Comparison of ENCODE assay signal across 40 cellular contexts in genomic region chr1:207045466-207045865, GRCh38. TPM values are rescaled to one million over a fixed set of nuclear protein-coding genes. Genes with fewer than 3 reads are reported as not detected.
DNase-seq lines count a peak whose midpoint lies in the region; ATAC-seq, FAIRE-seq and TF ChIP-seq lines count a peak whose summit lies in the region.
"Had no signal": no experiment of that assay in that cellular context is flagged by ENCODE, and none has a peak within 500 bp of the region (broad histone marks: within the 10 kb centered on the region; RNA-seq: fewer than 3 reads in every experiment).

No MANE protein-coding gene starts in this region.

- POLR2A ChIA-PET in HepG2 (lab: Yijun Ruan, JAX), result no interaction called here

- BruUV-seq in HepG2 (replicated peaks; lab: Mats Ljungman, UMichigan), result no TSS peak

- TF ChIP-seq RAD21 in HepG2 (CRISPR knock-in tag; IDR thresholded peaks at IDR 0.05), result no peak

- no peak overlapping the region for H3K9ac ChIP-seq in HepG2 (ENCODE audit: insufficient read depth, low read depth, low read length)

- peaks cover 52% of the 10 kb centered on the region for H3K79me2 ChIP-seq in HepG2 (ENCODE audit: insufficient read depth, low read length)

- H3K4me3 ChIP-seq in HepG2 (replicated peaks in 1 of 3; ENCODE audit: insufficient read depth in 1 of 3, low read depth in 2 of 3, low read length in 3 of 3), result no peak overlapping the region
- no peak overlapping the region for H3K4me3 ChIP-seq in right lobe of liver
- H3K4me3 ChIP-seq: ascending aorta, colonic mucosa, GM23338, left lung, neural progenitor cell, right atrium auricular region, SK-N-MC, spleen, thoracic aorta, uterus had no signal

- H3K4me1 ChIP-seq in HepG2 (ENCODE audit: insufficient read depth, low read length) (peaks cover 72% of the 10 kb centered on the region), right lobe of liver (peaks cover 0 to 17% (median 0%) of the 10 kb centered on the region in 4 donors)

- CTCF ChIA-PET in HepG2 (lab: Yijun Ruan, JAX; ENCODE audit: low intra/inter-chr PET ratio, low total read pairs), result no interaction called here

- peaks cover 10% of the 10 kb centered on the region for H3K36me3 Mint-ChIP-seq in type B pancreatic cell

- TF ChIP-seq CTCF in HepG2 (CRISPR knock-in tag; IDR thresholded peaks at IDR 0.05) (no peak), right lobe of liver (IDR thresholded peaks at IDR 0.05) (no peak), type B pancreatic cell (conservative IDR thresholded peaks at IDR 0.05) (no peak)

- peaks cover 36% of the 10 kb centered on the region for H3K4me1 Mint-ChIP-seq in type B pancreatic cell (ENCODE audit: unreplicated experiment)

- no peaks in the 10 kb centered on the region for H3K27me3 Mint-ChIP-seq in type B pancreatic cell
- H3K27me3 Mint-ChIP-seq: activated CD8-positive, alpha-beta memory T cell treated with anti-CD3 and anti-CD28 coated beads, Interleukin-2, amount 10 ng/mL, durations not matched to agents 7 days and 5 days; activated naive CD8-positive, alpha-beta T cell treated with anti-CD3 and anti-CD28 coated beads, Interleukin-2, amount 10 ng/mL, durations not matched to agents 7 days and 5 days; IgD-negative memory B cell; stimulated activated naive CD8-positive, alpha-beta T cell treated with anti-CD3 and anti-CD28 coated beads, Interleukin-15, Interleukin-2, amounts not matched to agents 100 ng/mL and 50 ng/mL, for 24 hours had no signal

- no peak for ATAC-seq in HepG2
- ATAC-seq in right lobe of liver, result no peak
- ATAC-seq in HG03469 (IDR thresholded peaks at IDR 0.05; ENCODE audit: unreplicated experiment), result no peak
- ATAC-seq: activated CD4-positive, CD25-positive, alpha-beta regulatory T cell treated with anti-CD3 and anti-CD28 coated beads, Interleukin-2, amount 50 U/mL, for 24 hours; activated CD8-positive, alpha-beta memory T cell treated with anti-CD3 and anti-CD28 coated beads, Interleukin-2, amount 10 ng/mL, durations not matched to agents 7 days and 5 days; activated T-cell treated with anti-CD3 and anti-CD28 coated beads, Interleukin-2, amount 50 U/mL, for 4 hours; GM23338; left lung had no signal

- H3K27ac Mint-ChIP-seq in type B pancreatic cell, result peak overlapping the region; percentile 29
- H3K27ac Mint-ChIP-seq: activated CD8-positive, alpha-beta memory T cell treated with anti-CD3 and anti-CD28 coated beads, Interleukin-2, amount 10 ng/mL, durations not matched to agents 7 days and 5 days; activated naive CD8-positive, alpha-beta T cell treated with anti-CD3 and anti-CD28 coated beads, Interleukin-2, amount 10 ng/mL, durations not matched to agents 7 days and 5 days; CD4-positive, CD25-positive, alpha-beta regulatory T cell; GM23338; IgD-negative memory B cell; neural progenitor cell; stimulated activated naive CD8-positive, alpha-beta T cell treated with anti-CD3 and anti-CD28 coated beads, Interleukin-15, Interleukin-2, amounts not matched to agents 100 ng/mL and 50 ng/mL, for 24 hours had no signal

- H3K27ac ChIP-seq in HepG2 (ENCODE audit: extremely low read length, insufficient read depth, low read length) (no peak overlapping the region), right lobe of liver (no peak overlapping the region)
- H3K27ac ChIP-seq: ascending aorta, colonic mucosa, left lung, neural progenitor cell, right atrium auricular region, SK-N-MC, spleen, thoracic aorta, uterus had no signal

- no peak overlapping the region for H2AFZ ChIP-seq in HepG2 (ENCODE audit: low read length)
- H2AFZ ChIP-seq: GM23338, neural progenitor cell had no signal

- DNase-seq in HepG2 (ENCODE audit: low spot score) (no peak), right lobe of liver (no peak), erythroblast (lab: John Stamatoyannopoulos, UW) (no peak), type B pancreatic cell (ENCODE audit: extremely low spot score, unreplicated experiment) (no peak), T-helper 9 cell (no peak)
- DNase-seq: activated CD4-positive, alpha-beta T cell treated with anti-CD3 and anti-CD28 coated beads, Interleukin-2, amount 50 U/mL, for 4 hours; activated CD8-positive, alpha-beta memory T cell treated with anti-CD3 and anti-CD28 coated beads, Interleukin-2, amount 10 ng/mL, durations not matched to agents 7 days and 5 days; activated gamma-delta T cell treated with Interleukin-2 at 50 U/mL for 16 hours; activated naive CD8-positive, alpha-beta T cell treated with anti-CD3 and anti-CD28 coated beads, Interleukin-2, amount 10 ng/mL, durations not matched to agents 7 days and 5 days; activated T-cell treated with anti-CD3 and anti-CD28 coated beads, Interleukin-2, amount 50 U/mL, for 4 hours; AML-193; CD4-positive, CD25-positive, alpha-beta regulatory T cell; colonic mucosa; DMS79 treated with DMSO at 0.1 percent for 48 hours; effector CD4-positive, alpha-beta T cell; left lung; mesendoderm; NCI-H1048; NCI-H1694; NCI-H2171 treated with DMSO at 0.1 percent for 48 hours; NCI-H510A; spleen; stimulated activated CD4-positive, alpha-beta T cell treated with anti-CD3 and anti-CD28 coated beads, Interleukin-2, amount 100 ng/mL, for 24 hours; stimulated activated CD8-positive, alpha-beta memory T cell treated with anti-CD3 and anti-CD28 coated beads, Interleukin-4, amount 100 ng/mL, for 48 hours; uterus had no signal

- no peak for FAIRE-seq in HepG2 (lab: Jason Lieb, UNC)
- FAIRE-seq: islet of Langerhans, TTC549 had no signal

- H3K4me3 Mint-ChIP-seq in type B pancreatic cell, result peak overlapping the region; percentile 42
- H3K4me3 Mint-ChIP-seq: activated CD8-positive, alpha-beta memory T cell treated with anti-CD3 and anti-CD28 coated beads, Interleukin-2, amount 10 ng/mL, durations not matched to agents 7 days and 5 days; activated naive CD8-positive, alpha-beta T cell treated with anti-CD3 and anti-CD28 coated beads, Interleukin-2, amount 10 ng/mL, durations not matched to agents 7 days and 5 days; activated T-cell treated with anti-CD3 and anti-CD28 coated beads, Interleukin-2, amount 50 U/mL, for 4 hours; GM23338; neural progenitor cell; stimulated activated naive CD8-positive, alpha-beta T cell treated with anti-CD3 and anti-CD28 coated beads, Interleukin-15, Interleukin-2, amounts not matched to agents 100 ng/mL and 50 ng/mL, for 24 hours had no signal

- H3K9me3 ChIP-seq in HepG2 (ENCODE audit: low read length) (no peaks in the 10 kb centered on the region), right lobe of liver (no peaks in the 10 kb centered on the region)
- H3K9me3 ChIP-seq: ascending aorta, colonic mucosa, left lung, right atrium auricular region, spleen, thoracic aorta, uterus had no signal

- H3K4me2 ChIP-seq in HepG2 (ENCODE audit: low read depth, low read length), result peak overlapping the region; percentile 6; the same call in 1 of the 2 replicates
- H3K4me2 ChIP-seq: GM23338 had no signal

- intact Hi-C loops in HepG2 (cut with micrococcal nuclease; ENCODE audit: unreplicated experiment) (no loop called here), right lobe of liver (cut with DNase I) (no loop called here)

- H3K36me3 ChIP-seq in HepG2 (replicated peaks in 1 of 2; ENCODE audit: control insufficient read depth in 1 of 2, insufficient read depth in 2 of 2, low read length in 2 of 2) (peaks cover 0 to 10% of the 10 kb centered on the region in 2 experiments; a peak in 1 of 5 replicates), right lobe of liver (peaks cover 0 to 11% (median 0%) of the 10 kb centered on the region in 4 donors)
- H3K36me3 ChIP-seq: neural progenitor cell, uterus had no signal

- TF ChIP-seq POLR2A in HepG2 (IDR thresholded peaks at IDR 0.05; ENCODE audit: insufficient read depth in 1 of 2, low read depth in 2 of 2, low read length in 2 of 2) (no peak), right lobe of liver (IDR thresholded peaks at IDR 0.05) (no peak), erythroblast (IDR thresholded peaks at IDR 0.05; ENCODE audit: low read length) (peak; percentile 15)

- no peak for TF ChIP-seq EP300 in HepG2 (IDR thresholded peaks at IDR 0.05; ENCODE audit: low read depth in 2 of 2, low read length in 2 of 2)
- TF ChIP-seq EP300 in HepG2 (CRISPR knock-in tag; IDR thresholded peaks at IDR 0.05; ENCODE audit: borderline replicate concordance), result no peak

- H3K27me3 ChIP-seq in HepG2 (ENCODE audit: control insufficient read depth in 1 of 2, insufficient read depth in 2 of 2, low read length in 2 of 2), result no peaks in the 10 kb centered on the region; a peak in 1 of 5 replicates
- H3K27me3 ChIP-seq in right lobe of liver, result no peaks in the 10 kb centered on the region
- H3K27me3 ChIP-seq: ascending aorta, colonic mucosa, left lung, neural progenitor cell, right atrium auricular region, spleen, uterus had no signal

- in situ Hi-C loops in HepG2 (cut with HindIII; ENCODE audit: extremely low pct_ligation_motif_present, low pct_unique_long_range_greater_than_20kb), result no loop called here

- no peaks in the 10 kb centered on the region for H3K9me3 Mint-ChIP-seq in type B pancreatic cell
- H3K9me3 Mint-ChIP-seq: activated naive CD8-positive, alpha-beta T cell treated with anti-CD3 and anti-CD28 coated beads, Interleukin-2, amount 10 ng/mL, durations not matched to agents 7 days and 5 days; activated T-cell treated with anti-CD3 and anti-CD28 coated beads, Interleukin-2, amount 50 U/mL, for 4 hours; CD4-positive, CD25-positive, alpha-beta regulatory T cell; GM23338; IgD-negative memory B cell; stimulated activated naive CD8-positive, alpha-beta T cell treated with anti-CD3 and anti-CD28 coated beads, Interleukin-15, Interleukin-2, amounts not matched to agents 100 ng/mL and 50 ng/mL, for 24 hours had no signal

- H4K20me1 ChIP-seq in HepG2 (ENCODE audit: insufficient read depth, low read length), result no peaks in the 10 kb centered on the region; the same call in none of the 2 replicates

- 92% methylated on average over 2 of the region's 2 CpGs for WGBS in HepG2 (ENCODE audit: low lambda C conversion rate)
- WGBS in right lobe of liver (ENCODE audit: insufficient coverage, low coverage, low lambda C conversion rate, missing lambda C conversion rate), result 76% methylated on average over 2 of the region's 2 CpGs

RNA-seq across cellular contexts. Expression of gene YOD1, which starts 5.5 kb away (rescaled TPM):
- total RNA-seq in HepG2 (2016; rRNA removed; fragmentation: Illumina TruSeq; extraction: Trizol) (9.1 and 14.1 TPM in 2 replicates), right lobe of liver (1 to 10 TPM; 3.0 to 4.8 (median 3.5) TPM), type B pancreatic cell (ENCODE audit: low replicate concordance) (12.3 and 15.0 TPM in 2 replicates)
- total RNA-seq in HepG2 (2016; cell fraction: cytosol; rRNA removed; fragmentation: Illumina TruSeq; extraction: Trizol; ENCODE audit: low read depth), result 0.91 and 1.1 TPM in 2 replicates
- 9.1 and 13.9 TPM in 2 replicates for total RNA-seq in HepG2 (2016; cell fraction: insoluble cytoplasmic fraction; rRNA removed; fragmentation: Illumina TruSeq; extraction: Trizol)
- 5.3 and 5.7 TPM in 2 replicates for total RNA-seq in HepG2 (2016; cell fraction: membrane; rRNA removed; fragmentation: Illumina TruSeq; extraction: Trizol)
- total RNA-seq in HepG2 (2016; cell fraction: nucleus; rRNA removed; fragmentation: Illumina TruSeq; extraction: Trizol), result 14.7 and 16.3 TPM in 2 replicates
- polyA plus RNA-seq in HepG2 (2011; rRNA removed), result 2.5 and 3.4 TPM in 2 replicates
- 1.1 and 1.7 TPM in 2 replicates for polyA plus RNA-seq in HepG2 (2011; cell fraction: cytosol; rRNA removed)
- 4.1 and 4.8 TPM in 2 replicates for polyA plus RNA-seq in HepG2 (2011; cell fraction: nucleus; rRNA removed)
- 3.9 and 4.9 TPM in 2 replicates for polyA plus RNA-seq in HepG2 (2012)
- 0.36 and 0.38 TPM in 2 replicates for polyA plus RNA-seq in HepG2 (2016; cell fraction: cytosol; fragmentation: Illumina TruSeq; extraction: Trizol; ENCODE audit: low read depth)
- polyA plus RNA-seq in HepG2 (2016; cell fraction: insoluble cytoplasmic fraction; fragmentation: Illumina TruSeq; extraction: Trizol; ENCODE audit: low read depth), result 9.5 and 10.5 TPM in 2 replicates
- polyA plus RNA-seq in HepG2 (2016; cell fraction: membrane; fragmentation: Illumina TruSeq; extraction: Trizol; ENCODE audit: low read depth), result 2.4 and 2.5 TPM in 2 replicates
- 15.7 and 15.8 TPM in 2 replicates for polyA plus RNA-seq in HepG2 (2016; cell fraction: nucleus; fragmentation: Illumina TruSeq; extraction: Trizol; ENCODE audit: insufficient read depth, low read depth)
- polyA minus RNA-seq in HepG2 (2011; rRNA and poly(A)+ RNA removed; ENCODE audit: low replicate concordance), result 2.4 and 7.1 TPM in 2 replicates
- 3.2 and 3.8 TPM in 2 replicates for polyA minus RNA-seq in HepG2 (2011; cell fraction: cytosol; rRNA and poly(A)+ RNA removed)
- polyA minus RNA-seq in HepG2 (2011; cell fraction: nucleus; rRNA and poly(A)+ RNA removed), result 16.9 and 21.2 TPM in 2 replicates

RNA-seq across cellular contexts. Expression of gene PFKFB2, which starts 7.6 kb away (rescaled TPM):
- total RNA-seq in HepG2 (2016; rRNA removed; fragmentation: Illumina TruSeq; extraction: Trizol) (9.4 and 10.6 TPM in 2 replicates), right lobe of liver (1 to 10 TPM; 2.9 to 6.1 (median 5.1) TPM), type B pancreatic cell (ENCODE audit: low replicate concordance) (18.7 and 31.4 TPM in 2 replicates)
- total RNA-seq in HepG2 (2016; cell fraction: cytosol; rRNA removed; fragmentation: Illumina TruSeq; extraction: Trizol; ENCODE audit: low read depth), result 0.62 and 0.71 TPM in 2 replicates
- total RNA-seq in HepG2 (2016; cell fraction: insoluble cytoplasmic fraction; rRNA removed; fragmentation: Illumina TruSeq; extraction: Trizol), result 10.2 and 10.9 TPM in 2 replicates
- 2.7 and 2.9 TPM in 2 replicates for total RNA-seq in HepG2 (2016; cell fraction: membrane; rRNA removed; fragmentation: Illumina TruSeq; extraction: Trizol)
- total RNA-seq in HepG2 (2016; cell fraction: nucleus; rRNA removed; fragmentation: Illumina TruSeq; extraction: Trizol), result 12.6 and 18.6 TPM in 2 replicates
- 3.9 and 4.6 TPM in 2 replicates for polyA plus RNA-seq in HepG2 (2011; rRNA removed)
- polyA plus RNA-seq in HepG2 (2011; cell fraction: cytosol; rRNA removed), result 1.8 and 2.7 TPM in 2 replicates
- 8.6 and 10.6 TPM in 2 replicates for polyA plus RNA-seq in HepG2 (2011; cell fraction: nucleus; rRNA removed)
- polyA plus RNA-seq in HepG2 (2012), result 3.6 and 4.1 TPM in 2 replicates
- 0.22 and 0.25 TPM in 2 replicates for polyA plus RNA-seq in HepG2 (2016; cell fraction: cytosol; fragmentation: Illumina TruSeq; extraction: Trizol; ENCODE audit: low read depth)
- 5.0 TPM in 2 replicates for polyA plus RNA-seq in HepG2 (2016; cell fraction: insoluble cytoplasmic fraction; fragmentation: Illumina TruSeq; extraction: Trizol; ENCODE audit: low read depth)
- 0.60 and 0.72 TPM in 2 replicates for polyA plus RNA-seq in HepG2 (2016; cell fraction: membrane; fragmentation: Illumina TruSeq; extraction: Trizol; ENCODE audit: low read depth)
- polyA plus RNA-seq in HepG2 (2016; cell fraction: nucleus; fragmentation: Illumina TruSeq; extraction: Trizol; ENCODE audit: insufficient read depth, low read depth), result 16.4 and 17.0 TPM in 2 replicates
- 5.5 and 25.8 TPM in 2 replicates for polyA minus RNA-seq in HepG2 (2011; rRNA and poly(A)+ RNA removed; ENCODE audit: low replicate concordance)
- polyA minus RNA-seq in HepG2 (2011; cell fraction: cytosol; rRNA and poly(A)+ RNA removed), result 2.8 and 3.1 TPM in 2 replicates
- 11.5 and 15.7 TPM in 2 replicates for polyA minus RNA-seq in HepG2 (2011; cell fraction: nucleus; rRNA and poly(A)+ RNA removed)

RNA-seq across cellular contexts. Expression of gene C1orf116, which starts 12.9 kb away (rescaled TPM):
- total RNA-seq in HepG2 (2016; rRNA removed; fragmentation: Illumina TruSeq; extraction: Trizol), result 0.95 and 1.1 TPM in 2 replicates
- total RNA-seq in HepG2 (2016; cell fraction: cytosol; rRNA removed; fragmentation: Illumina TruSeq; extraction: Trizol; ENCODE audit: low read depth), result 0.18 and 0.20 TPM in 2 replicates
- 0.80 and 0.89 TPM in 2 replicates for total RNA-seq in HepG2 (2016; cell fraction: insoluble cytoplasmic fraction; rRNA removed; fragmentation: Illumina TruSeq; extraction: Trizol)
- 0.56 and 0.65 TPM in 2 replicates for total RNA-seq in HepG2 (2016; cell fraction: membrane; rRNA removed; fragmentation: Illumina TruSeq; extraction: Trizol)
- total RNA-seq in HepG2 (2016; cell fraction: nucleus; rRNA removed; fragmentation: Illumina TruSeq; extraction: Trizol), result 1.0 and 1.1 TPM in 2 replicates
- polyA plus RNA-seq in HepG2 (2011; rRNA removed), result 0.51 and 0.77 TPM in 2 replicates
- polyA plus RNA-seq in HepG2 (2011; cell fraction: cytosol; rRNA removed), result 0.20 and 0.29 TPM in 2 replicates
- polyA plus RNA-seq in HepG2 (2011; cell fraction: nucleus; rRNA removed), result 1.0 and 1.2 TPM in 2 replicates
- 0.36 and 0.48 TPM in 2 replicates for polyA plus RNA-seq in HepG2 (2012)
- 0.09 and 0.16 TPM in 2 replicates for polyA plus RNA-seq in HepG2 (2016; cell fraction: cytosol; fragmentation: Illumina TruSeq; extraction: Trizol; ENCODE audit: low read depth)
- polyA plus RNA-seq in HepG2 (2016; cell fraction: insoluble cytoplasmic fraction; fragmentation: Illumina TruSeq; extraction: Trizol; ENCODE audit: low read depth), result 1.4 and 1.6 TPM in 2 replicates
- polyA plus RNA-seq in HepG2 (2016; cell fraction: membrane; fragmentation: Illumina TruSeq; extraction: Trizol; ENCODE audit: low read depth), result 0.35 and 0.52 TPM in 2 replicates
- 1.4 and 1.9 TPM in 2 replicates for polyA plus RNA-seq in HepG2 (2016; cell fraction: nucleus; fragmentation: Illumina TruSeq; extraction: Trizol; ENCODE audit: insufficient read depth, low read depth)
- 0.80 TPM in 2 replicates for polyA minus RNA-seq in HepG2 (2011; rRNA and poly(A)+ RNA removed; ENCODE audit: low replicate concordance)
- polyA minus RNA-seq in HepG2 (2011; cell fraction: cytosol; rRNA and poly(A)+ RNA removed), result 0.44 and 0.69 TPM in 2 replicates
- polyA minus RNA-seq in HepG2 (2011; cell fraction: nucleus; rRNA and poly(A)+ RNA removed), result 1.5 and 2.6 TPM in 2 replicates
- total RNA-seq in right lobe of liver, result under 1 TPM; 0.27 to 0.68 (median 0.37) TPM
- total RNA-seq in type B pancreatic cell (ENCODE audit: low replicate concordance), result 50.4 and 108 TPM in 2 replicates
- total RNA-seq: activated CD8-positive, alpha-beta memory T cell treated with anti-CD3 and anti-CD28 coated beads, Interleukin-2, amount 10 ng/mL, durations not matched to agents 7 days and 5 days; activated naive CD8-positive, alpha-beta T cell treated with anti-CD3 and anti-CD28 coated beads, Interleukin-2, amount 10 ng/mL, durations not matched to agents 7 days and 5 days; ascending aorta; T-helper 1 cell treated with Interleukin-12 subunit alpha and Interleukin-12 subunit beta and Interleukin-4 antibody, amounts not matched to agents 30 ng/mL and 1 ng/mL, for 36 hours had no signal
- polyA plus RNA-seq: CD4-positive, CD25-positive, alpha-beta regulatory T cell had no signal

RNA-seq across cellular contexts. Expression of gene C4BPB, which starts 43.2 kb away (rescaled TPM):
- 115 and 155 TPM in 2 replicates for total RNA-seq in HepG2 (2016; rRNA removed; fragmentation: Illumina TruSeq; extraction: Trizol)
- total RNA-seq in HepG2 (2016; cell fraction: cytosol; rRNA removed; fragmentation: Illumina TruSeq; extraction: Trizol; ENCODE audit: low read depth), result 32.6 and 35.5 TPM in 2 replicates
- 103 and 158 TPM in 2 replicates for total RNA-seq in HepG2 (2016; cell fraction: insoluble cytoplasmic fraction; rRNA removed; fragmentation: Illumina TruSeq; extraction: Trizol)
- total RNA-seq in HepG2 (2016; cell fraction: membrane; rRNA removed; fragmentation: Illumina TruSeq; extraction: Trizol), result 54.7 and 56.1 TPM in 2 replicates
- 137 and 149 TPM in 2 replicates for total RNA-seq in HepG2 (2016; cell fraction: nucleus; rRNA removed; fragmentation: Illumina TruSeq; extraction: Trizol)
- polyA plus RNA-seq in HepG2 (2011; rRNA removed), result 266 and 267 TPM in 2 replicates
- 125 and 190 TPM in 2 replicates for polyA plus RNA-seq in HepG2 (2011; cell fraction: cytosol; rRNA removed)
- 342 and 476 TPM in 2 replicates for polyA plus RNA-seq in HepG2 (2011; cell fraction: nucleus; rRNA removed)
- 127 and 145 TPM in 2 replicates for polyA plus RNA-seq in HepG2 (2012)
- polyA plus RNA-seq in HepG2 (2016; cell fraction: cytosol; fragmentation: Illumina TruSeq; extraction: Trizol; ENCODE audit: low read depth), result 28.4 and 30.6 TPM in 2 replicates
- 83.2 and 84.7 TPM in 2 replicates for polyA plus RNA-seq in HepG2 (2016; cell fraction: insoluble cytoplasmic fraction; fragmentation: Illumina TruSeq; extraction: Trizol; ENCODE audit: low read depth)
- polyA plus RNA-seq in HepG2 (2016; cell fraction: membrane; fragmentation: Illumina TruSeq; extraction: Trizol; ENCODE audit: low read depth), result 38.4 and 38.5 TPM in 2 replicates
- 222 and 224 TPM in 2 replicates for polyA plus RNA-seq in HepG2 (2016; cell fraction: nucleus; fragmentation: Illumina TruSeq; extraction: Trizol; ENCODE audit: insufficient read depth, low read depth)
- 81.3 and 321 TPM in 2 replicates for polyA minus RNA-seq in HepG2 (2011; rRNA and poly(A)+ RNA removed; ENCODE audit: low replicate concordance)
- polyA minus RNA-seq in HepG2 (2011; cell fraction: cytosol; rRNA and poly(A)+ RNA removed), result 34.7 and 50.0 TPM in 2 replicates
- polyA minus RNA-seq in HepG2 (2011; cell fraction: nucleus; rRNA and poly(A)+ RNA removed), result 175 and 265 TPM in 2 replicates
- total RNA-seq in right lobe of liver, result 100 to 1,000 TPM; 156 to 328 (median 226) TPM
- total RNA-seq in type B pancreatic cell (ENCODE audit: low replicate concordance), result 0.36 and 4.4 TPM in 2 replicates
- total RNA-seq: ascending aorta, GM23338, right atrium auricular region, uterus had no signal
- polyA plus RNA-seq: CD4-positive, CD25-positive, alpha-beta regulatory T cell; GM23338; IgD-negative memory B cell had no signal

RNA-seq across cellular contexts. Expression of gene C4BPA, which starts 58.6 kb away (rescaled TPM):
- 18.7 and 32.1 TPM in 2 replicates for total RNA-seq in HepG2 (2016; rRNA removed; fragmentation: Illumina TruSeq; extraction: Trizol)
- total RNA-seq in HepG2 (2016; cell fraction: cytosol; rRNA removed; fragmentation: Illumina TruSeq; extraction: Trizol; ENCODE audit: low read depth), result 3.0 and 3.6 TPM in 2 replicates
- 20.0 and 32.8 TPM in 2 replicates for total RNA-seq in HepG2 (2016; cell fraction: insoluble cytoplasmic fraction; rRNA removed; fragmentation: Illumina TruSeq; extraction: Trizol)
- 8.4 and 8.5 TPM in 2 replicates for total RNA-seq in HepG2 (2016; cell fraction: membrane; rRNA removed; fragmentation: Illumina TruSeq; extraction: Trizol)
- total RNA-seq in HepG2 (2016; cell fraction: nucleus; rRNA removed; fragmentation: Illumina TruSeq; extraction: Trizol), result 25.3 and 31.2 TPM in 2 replicates
- 60.1 and 86.3 TPM in 2 replicates for polyA plus RNA-seq in HepG2 (2011; rRNA removed)
- 31.3 and 80.8 TPM in 2 replicates for polyA plus RNA-seq in HepG2 (2011; cell fraction: cytosol; rRNA removed)
- polyA plus RNA-seq in HepG2 (2011; cell fraction: nucleus; rRNA removed), result 20.1 and 40.4 TPM in 2 replicates
- polyA plus RNA-seq in HepG2 (2012), result 27.8 and 31.2 TPM in 2 replicates
- 3.4 and 4.2 TPM in 2 replicates for polyA plus RNA-seq in HepG2 (2016; cell fraction: cytosol; fragmentation: Illumina TruSeq; extraction: Trizol; ENCODE audit: low read depth)
- polyA plus RNA-seq in HepG2 (2016; cell fraction: insoluble cytoplasmic fraction; fragmentation: Illumina TruSeq; extraction: Trizol; ENCODE audit: low read depth), result 24.1 and 24.2 TPM in 2 replicates
- 6.7 and 8.1 TPM in 2 replicates for polyA plus RNA-seq in HepG2 (2016; cell fraction: membrane; fragmentation: Illumina TruSeq; extraction: Trizol; ENCODE audit: low read depth)
- 36.3 and 36.5 TPM in 2 replicates for polyA plus RNA-seq in HepG2 (2016; cell fraction: nucleus; fragmentation: Illumina TruSeq; extraction: Trizol; ENCODE audit: insufficient read depth, low read depth)
- polyA minus RNA-seq in HepG2 (2011; rRNA and poly(A)+ RNA removed; ENCODE audit: low replicate concordance), result 2.9 and 24.1 TPM in 2 replicates
- 15.5 and 33.3 TPM in 2 replicates for polyA minus RNA-seq in HepG2 (2011; cell fraction: cytosol; rRNA and poly(A)+ RNA removed)
- 16.2 and 28.8 TPM in 2 replicates for polyA minus RNA-seq in HepG2 (2011; cell fraction: nucleus; rRNA and poly(A)+ RNA removed)
- total RNA-seq in right lobe of liver, result 1,000 to 10,000 TPM in 3 of 6 experiments, 100 to 1,000 TPM in 3; 746 to 1,325 (median 959) TPM
- 0.87 and 6.8 TPM in 2 replicates for total RNA-seq in type B pancreatic cell (ENCODE audit: low replicate concordance)
- total RNA-seq: A172; activated CD8-positive, alpha-beta memory T cell treated with anti-CD3 and anti-CD28 coated beads, Interleukin-2, amount 10 ng/mL, durations not matched to agents 7 days and 5 days; activated naive CD8-positive, alpha-beta T cell treated with anti-CD3 and anti-CD28 coated beads, Interleukin-2, amount 10 ng/mL, durations not matched to agents 7 days and 5 days; ascending aorta; cardiac septum; CD4-positive, CD25-positive, alpha-beta regulatory T cell; GM23338; T-helper 1 cell treated with Interleukin-12 subunit alpha and Interleukin-12 subunit beta and Interleukin-4 antibody, amounts not matched to agents 30 ng/mL and 1 ng/mL, for 36 hours had no signal
- polyA plus RNA-seq: CD4-positive, CD25-positive, alpha-beta regulatory T cell; GM23338; IgD-negative memory B cell had no signal

Comparison
In these comparisons a context has a peak if more than half of its experiments do, and no peak if none do; other contexts are left out.
1. RNA of gene C1orf116, which starts 12.9 kb away (total RNA-seq): 50.4 to 108 TPM in type B pancreatic cell; 0.18 to 1.1 TPM in HepG2 and 0.27 to 0.68 TPM in right lobe of liver; every median in the first group is over 10 times any median in the second.